Comparison of ENCODE assay signal across 1 cellular context in the genomic region with DNA sequence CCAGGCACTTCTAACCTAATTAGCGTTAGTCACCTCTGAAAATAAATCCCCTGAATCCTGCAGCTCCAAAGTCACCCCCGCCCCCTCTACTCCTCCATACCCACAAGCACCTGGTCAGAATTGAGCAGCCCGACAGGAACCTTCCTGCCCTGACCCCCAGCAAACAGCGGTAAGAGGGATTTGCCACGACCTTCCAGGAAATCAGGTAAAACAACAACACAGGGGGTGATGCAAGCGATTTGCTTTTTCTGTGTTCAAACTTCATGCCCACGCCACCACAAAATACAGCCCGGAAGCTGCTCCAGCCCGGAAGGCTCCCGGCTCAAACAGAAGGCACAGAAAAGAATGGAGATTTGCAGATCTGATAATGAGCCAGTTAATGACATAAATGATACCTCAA.
TF ChIP-seq lines count a peak whose summit lies in the region.

No MANE protein-coding gene starts in this region.

TF ChIP-seq in HEK293, 187 proteins besides CTCF, POLR2A, EP300 and RAD21 (continued from another document):
- TF ChIP-seq, protein P1, sequence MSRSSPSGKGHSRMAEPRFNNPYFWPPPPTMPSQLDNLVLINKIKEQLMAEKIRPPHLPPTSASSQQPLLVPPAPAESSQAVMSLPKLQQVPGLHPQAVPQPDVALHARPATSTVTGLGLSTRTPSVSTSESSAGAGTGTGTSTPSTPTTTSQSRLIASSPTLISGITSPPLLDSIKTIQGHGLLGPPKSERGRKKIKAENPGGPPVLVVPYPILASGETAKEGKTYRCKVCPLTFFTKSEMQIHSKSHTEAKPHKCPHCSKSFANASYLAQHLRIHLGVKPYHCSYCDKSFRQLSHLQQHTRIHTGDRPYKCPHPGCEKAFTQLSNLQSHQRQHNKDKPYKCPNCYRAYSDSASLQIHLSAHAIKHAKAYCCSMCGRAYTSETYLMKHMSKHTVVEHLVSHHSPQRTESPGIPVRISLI (tag by site-specific recombination; IDR thresholded peaks at IDR 0.05): no peak
- TF ChIP-seq HOXA7 (CRISPR knock-in tag; IDR thresholded peaks at IDR 0.05; ENCODE audit: borderline replicate concordance) (no peak), ZNF112 (tag by site-specific recombination; IDR thresholded peaks at IDR 0.05) (no peak), ZNF132 (tag by site-specific recombination; IDR thresholded peaks at IDR 0.05; ENCODE audit: borderline replicate concordance) (no peak), ZNF37A (tag by site-specific recombination; IDR thresholded peaks at IDR 0.05) (no peak), ZNF510 (tag by site-specific recombination; IDR thresholded peaks at IDR 0.05; ENCODE audit: insufficient replicate concordance) (no peak)
- TF ChIP-seq, protein P2, sequence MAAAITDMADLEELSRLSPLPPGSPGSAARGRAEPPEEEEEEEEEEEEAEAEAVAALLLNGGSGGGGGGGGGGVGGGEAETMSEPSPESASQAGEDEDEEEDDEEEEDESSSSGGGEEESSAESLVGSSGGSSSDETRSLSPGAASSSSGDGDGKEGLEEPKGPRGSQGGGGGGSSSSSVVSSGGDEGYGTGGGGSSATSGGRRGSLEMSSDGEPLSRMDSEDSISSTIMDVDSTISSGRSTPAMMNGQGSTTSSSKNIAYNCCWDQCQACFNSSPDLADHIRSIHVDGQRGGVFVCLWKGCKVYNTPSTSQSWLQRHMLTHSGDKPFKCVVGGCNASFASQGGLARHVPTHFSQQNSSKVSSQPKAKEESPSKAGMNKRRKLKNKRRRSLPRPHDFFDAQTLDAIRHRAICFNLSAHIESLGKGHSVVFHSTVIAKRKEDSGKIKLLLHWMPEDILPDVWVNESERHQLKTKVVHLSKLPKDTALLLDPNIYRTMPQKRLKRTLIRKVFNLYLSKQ (tag by site-specific recombination; IDR thresholded peaks at IDR 0.05; ENCODE audit: borderline replicate concordance): no peak
